Comparison of ENCODE assay signal across 1 cellular context in genomic region chr3:20040476-20041196, GRCh38.
TF ChIP-seq lines count a peak whose summit lies in the region.

No MANE protein-coding gene starts in this region.

TF ChIP-seq in HepG2, 621 proteins besides CTCF, POLR2A, EP300 and RAD21 (continued from another document):
- TF ChIP-seq PATZ1 (CRISPR knock-in tag; IDR thresholded peaks at IDR 0.05) (peak; percentile 71), ZNF7 (CRISPR knock-in tag; IDR thresholded peaks at IDR 0.05) (no peak), ZNF264 (CRISPR knock-in tag; IDR thresholded peaks at IDR 0.05) (0 out of 2 replicates have a peak, but pooled peaks have one; percentile 46), NFATC3 (CRISPR knock-in tag; IDR thresholded peaks at IDR 0.05) (no peak), ZNF788 (CRISPR knock-in tag; IDR thresholded peaks at IDR 0.05; ENCODE audit: borderline replicate concordance) (no peak), ZMYM3 (CRISPR knock-in tag; IDR thresholded peaks at IDR 0.05) (no peak)
- TF ChIP-seq, protein P1, sequence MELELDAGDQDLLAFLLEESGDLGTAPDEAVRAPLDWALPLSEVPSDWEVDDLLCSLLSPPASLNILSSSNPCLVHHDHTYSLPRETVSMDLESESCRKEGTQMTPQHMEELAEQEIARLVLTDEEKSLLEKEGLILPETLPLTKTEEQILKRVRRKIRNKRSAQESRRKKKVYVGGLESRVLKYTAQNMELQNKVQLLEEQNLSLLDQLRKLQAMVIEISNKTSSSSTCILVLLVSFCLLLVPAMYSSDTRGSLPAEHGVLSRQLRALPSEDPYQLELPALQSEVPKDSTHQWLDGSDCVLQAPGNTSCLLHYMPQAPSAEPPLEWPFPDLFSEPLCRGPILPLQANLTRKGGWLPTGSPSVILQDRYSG (CRISPR knock-in tag; IDR thresholded peaks at IDR 0.05) = no peak
- TF ChIP-seq, protein P2, sequence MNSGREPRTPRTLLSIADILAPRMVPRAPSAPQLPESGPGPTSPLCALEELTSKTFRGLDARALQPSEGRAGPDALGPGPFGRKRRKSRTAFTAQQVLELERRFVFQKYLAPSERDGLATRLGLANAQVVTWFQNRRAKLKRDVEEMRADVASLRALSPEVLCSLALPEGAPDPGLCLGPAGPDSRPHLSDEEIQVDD (CRISPR knock-in tag; IDR thresholded peaks at IDR 0.05; ENCODE audit: borderline replicate concordance) = no peak
